Comparison of ENCODE assay signal across 8 cellular contexts in the genomic region with DNA sequence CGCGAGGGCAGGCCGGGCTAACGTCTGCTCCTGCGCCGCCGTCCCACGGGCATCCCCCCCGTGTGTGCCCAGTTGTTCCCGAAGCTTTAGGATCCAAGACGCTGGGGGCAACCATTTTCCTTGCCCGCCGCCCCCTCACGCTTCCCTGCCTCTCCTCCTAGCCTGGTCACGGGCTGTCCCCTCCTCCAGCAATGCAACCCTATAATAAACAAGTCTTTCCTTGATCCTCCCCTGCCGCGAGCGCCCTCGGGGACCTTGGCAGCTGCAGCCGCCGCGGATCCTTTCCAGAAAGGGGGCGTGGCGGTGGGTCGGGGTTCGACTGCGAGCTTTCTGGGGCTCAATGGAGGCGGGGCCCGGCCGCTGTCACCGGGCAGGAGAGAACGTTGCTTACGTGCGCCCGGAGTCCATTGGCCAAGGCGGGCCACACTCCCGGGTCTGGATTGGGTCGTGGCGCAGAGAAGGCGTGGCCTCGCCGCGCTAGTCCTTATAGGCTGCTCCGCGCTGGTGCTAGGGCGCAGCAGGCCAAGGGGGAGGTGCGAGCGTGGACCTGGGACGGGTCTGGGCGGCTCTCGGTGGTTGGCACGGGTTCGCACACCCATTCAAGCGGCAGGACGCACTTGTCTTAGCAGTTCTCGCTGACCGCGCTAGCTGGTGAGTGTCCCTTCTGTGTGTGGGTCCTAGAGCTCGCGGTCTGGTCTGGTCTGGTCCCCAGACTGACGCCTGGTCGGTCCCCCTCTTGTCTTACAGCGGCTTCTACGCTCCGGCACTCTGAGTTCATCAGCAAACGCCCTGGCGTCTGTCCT. TPM values are rescaled to one million over a fixed set of nuclear protein-coding genes. Genes with fewer than 3 reads are reported as not detected.
DNase-seq lines count a peak whose midpoint lies in the region; ATAC-seq and TF ChIP-seq lines count a peak whose summit lies in the region.

Gene DDIT4 (plus strand): TSS at position 515 of the 803 bp plus-strand sequence. CDS start 293 bp downstream, outside the sequence.

- peaks cover 52% of the 10 kb centered on the region for H3K4me1 Mint-ChIP-seq in T-helper 1 cell treated with Interleukin-12 subunit alpha and Interleukin-12 subunit beta and Interleukin-4 antibody, amounts not matched to agents 30 μg/mL and 1 μg/mL, for 36 hours (ENCODE audit: low read depth)
- peaks cover 34% of the 10 kb centered on the region for H3K4me1 Mint-ChIP-seq in progenitor cell of endocrine pancreas (ENCODE audit: low read depth)

- ATAC-seq in HG02884 (IDR thresholded peaks at IDR 0.05; ENCODE audit: unreplicated experiment) (peak; percentile 86), left cardiac atrium (peak; percentile 93)

- in situ Hi-C loops in GM13977 (cut with MboI; ENCODE audit: low pct_unique_long_range_greater_than_20kb, low sequenced_read_pairs, unreplicated experiment): no loop called here

- no peak for TF ChIP-seq CTCF in GM13977 (IDR thresholded peaks at IDR 0.05; ENCODE audit: extremely low read depth, insufficient read depth, missing control alignments)
- no peak for TF ChIP-seq CTCF in progenitor cell of endocrine pancreas (IDR thresholded peaks at IDR 0.05; ENCODE audit: unreplicated experiment)

- peaks cover 28% of the 10 kb centered on the region for H3K36me3 Mint-ChIP-seq in T-helper 1 cell treated with Interleukin-12 subunit alpha and Interleukin-12 subunit beta and Interleukin-4 antibody, amounts not matched to agents 30 μg/mL and 1 μg/mL, for 36 hours (ENCODE audit: low read depth)
- peaks cover 2% of the 10 kb centered on the region for H3K36me3 Mint-ChIP-seq in progenitor cell of endocrine pancreas (ENCODE audit: insufficient read depth)

- intact Hi-C loops in left cardiac atrium (cut with DNase I): loop anchor here (2.0 to 10.0 kb wide), 4 partner anchors 19 to 56 kb away; partner anchors contain the start of genes ANAPC16 (in 1 of the 2) and ASCC1 (in 1 of the 2)

- H3K9me3 Mint-ChIP-seq in T-helper 1 cell treated with Interleukin-12 subunit alpha and Interleukin-12 subunit beta and Interleukin-4 antibody, amounts not matched to agents 30 μg/mL and 1 μg/mL, for 36 hours: no peaks in the 10 kb centered on the region
- no peaks in the 10 kb centered on the region for H3K9me3 Mint-ChIP-seq in progenitor cell of endocrine pancreas (ENCODE audit: low read depth)

- DNase-seq in GM13977 (ENCODE audit: low spot score) (peak; percentile 99), NCI-H1694 (lab: John Stamatoyannopoulos, UW) (peak; percentile 92), amniotic stem cell (lab: John Stamatoyannopoulos, UW) (peak; percentile 95), left cardiac atrium (peak; percentile 100), progenitor cell of endocrine pancreas (ENCODE audit: low spot score, unreplicated experiment) (peak; percentile 96), ureter (ENCODE audit: low spot score) (peak; percentile 100)

- no peaks in the 10 kb centered on the region for H3K27me3 Mint-ChIP-seq in T-helper 1 cell treated with Interleukin-12 subunit alpha and Interleukin-12 subunit beta and Interleukin-4 antibody, amounts not matched to agents 30 μg/mL and 1 μg/mL, for 36 hours (ENCODE audit: low read depth)
- H3K27me3 Mint-ChIP-seq in progenitor cell of endocrine pancreas: no peaks in the 10 kb centered on the region

- H3K4me3 Mint-ChIP-seq in T-helper 1 cell treated with Interleukin-12 subunit alpha and Interleukin-12 subunit beta and Interleukin-4 antibody, amounts not matched to agents 30 μg/mL and 1 μg/mL, for 36 hours: peak within 1 kb of the TSS; percentile 96
- H3K4me3 Mint-ChIP-seq in progenitor cell of endocrine pancreas (ENCODE audit: low read depth): peak within 1 kb of the TSS; percentile 85

- H3K27ac Mint-ChIP-seq in T-helper 1 cell treated with Interleukin-12 subunit alpha and Interleukin-12 subunit beta and Interleukin-4 antibody, amounts not matched to agents 30 μg/mL and 1 μg/mL, for 36 hours: peak within 1 kb of the TSS; percentile 98
- peak within 1 kb of the TSS; percentile 96 for H3K27ac Mint-ChIP-seq in progenitor cell of endocrine pancreas

RNA-seq across cellular contexts. Expression of gene DDIT4, which starts in this region (rescaled TPM):
- 100 to 1,000 TPM in 1 of 2 donors, 10 to 100 TPM in 1; 88.8 to 112 TPM for total RNA-seq in left cardiac atrium
- 36.9 and 49.7 TPM in 2 replicates for total RNA-seq in progenitor cell of endocrine pancreas
- total RNA-seq in ureter: 525 TPM

Comparison
In these comparisons a context has a peak if more than half of its experiments do, and no peak if none do; other contexts are left out.
1. Peak in every context shown above with its lines: DNase-seq and ATAC-seq.